In the genomic region with DNA sequence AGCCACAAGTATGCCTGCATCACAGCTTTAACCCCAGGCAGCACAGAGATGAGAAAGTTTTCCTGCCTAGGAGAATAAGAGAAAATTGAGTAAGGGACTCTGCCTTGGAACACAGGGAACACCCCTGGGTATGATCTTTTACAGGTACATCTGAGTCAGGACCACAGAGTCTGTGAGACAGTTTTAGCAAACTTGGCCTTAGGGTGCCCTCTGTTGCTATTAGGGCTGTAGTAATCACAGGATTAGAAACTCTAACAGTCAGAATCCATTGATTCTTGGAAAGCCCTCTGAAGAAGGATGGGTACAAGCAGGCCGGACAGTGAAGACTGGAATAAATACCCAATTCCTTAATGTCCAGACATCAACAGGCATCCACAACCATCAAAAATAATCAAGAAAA, we compare ENCODE assay signal across 21 cellular contexts.
"Had no signal": no experiment of that assay in that cellular context is flagged by ENCODE, and none has a peak within 500 bp of the region (broad histone marks: within the 10 kb centered on the region; RNA-seq: fewer than 3 reads in every experiment).

No MANE protein-coding gene starts in this region.

- H3K27ac ChIP-seq: colonic mucosa, esophagus muscularis mucosa, foreskin keratinocyte, gastroesophageal sphincter, heart left ventricle, hepatocyte, left lung, lower lobe of right lung had no signal

- DNase-seq: colonic mucosa; cortex of kidney; effector CD8-positive, alpha-beta T cell; effector memory CD8-positive, alpha-beta T cell; foreskin keratinocyte; heart left ventricle; left cardiac atrium; left lung; left ventricle myocardium superior; lower lobe of right lung; mesenchymal stem cell; midbrain; naive thymus-derived CD4-positive, alpha-beta T cell had no signal

- ATAC-seq: effector memory CD8-positive, alpha-beta T cell; foreskin keratinocyte; gastroesophageal sphincter; heart left ventricle; left cardiac atrium; left lung; left ventricle myocardium superior; lower lobe of right lung; naive thymus-derived CD4-positive, alpha-beta T cell had no signal

- H3K27me3 ChIP-seq: colonic mucosa, esophagus muscularis mucosa, foreskin keratinocyte, gastroesophageal sphincter, heart left ventricle, hepatocyte, left lung had no signal

- FAIRE-seq: endothelial cell of umbilical vein, frontal cortex, islet of Langerhans, keratinocyte had no signal

- H3K4me1 ChIP-seq: colonic mucosa, esophagus muscularis mucosa, foreskin keratinocyte, gastroesophageal sphincter, heart left ventricle, left lung, lower lobe of right lung had no signal

- H3K27me3 Mint-ChIP-seq: dendritic cell treated with granulocyte-macrophage colony-stimulating factor and Interleukin-4, amounts not matched to agents 40 ng/mL and 50 ng/mL, for 4 days; effector memory CD8-positive, alpha-beta T cell; naive thymus-derived CD4-positive, alpha-beta T cell had no signal

- H2AFZ ChIP-seq: hepatocyte had no signal

- H3K36me3 ChIP-seq: colonic mucosa, esophagus muscularis mucosa, gastroesophageal sphincter, heart left ventricle, left lung, lower lobe of right lung had no signal

- H3K4me1 Mint-ChIP-seq: naive thymus-derived CD4-positive, alpha-beta T cell had no signal

- H3K4me2 ChIP-seq: hepatocyte had no signal

- H3K4me3 ChIP-seq: colonic mucosa, esophagus muscularis mucosa, gastroesophageal sphincter, heart left ventricle, hepatocyte, left lung, lower lobe of right lung had no signal

- H3K9me3 ChIP-seq: colonic mucosa had no signal

- H3K27ac Mint-ChIP-seq: dendritic cell treated with granulocyte-macrophage colony-stimulating factor and Interleukin-4, amounts not matched to agents 40 ng/mL and 50 ng/mL, for 4 days; effector memory CD8-positive, alpha-beta T cell; naive thymus-derived CD4-positive, alpha-beta T cell had no signal

- H3K4me3 Mint-ChIP-seq: dendritic cell treated with granulocyte-macrophage colony-stimulating factor and Interleukin-4, amounts not matched to agents 40 ng/mL and 50 ng/mL, for 4 days; effector memory CD8-positive, alpha-beta T cell; naive thymus-derived CD4-positive, alpha-beta T cell had no signal

- H3K79me2 ChIP-seq: hepatocyte had no signal
